ENCODE assay signal across 15 cellular contexts in genomic region chr6:89859744-89860143, GRCh38. TPM values are rescaled to one million over a fixed set of nuclear protein-coding genes. Genes with fewer than 3 reads are reported as not detected.
DNase-seq lines count a peak whose midpoint lies in the region; ATAC-seq and TF ChIP-seq lines count a peak whose summit lies in the region.
"Had no signal": no experiment of that assay in that cellular context is flagged by ENCODE, and none has a peak within 500 bp of the region (broad histone marks: within the 10 kb centered on the region; RNA-seq: fewer than 3 reads in every experiment).

No MANE protein-coding gene starts in this region.

- peak; percentile 71 for DNase-seq in GM12865 (ENCODE audit: low read depth)
- no peak for DNase-seq in stimulated activated naive CD4-positive, alpha-beta T cell treated with Interleukin-2 at 50 U/mL for 16 hours (lab: John Stamatoyannopoulos, UW)
- DNase-seq in DMS153 (lab: John Stamatoyannopoulos, UW) = no peak
- DNase-seq in BE2C = no peak
- DNase-seq: activated effector memory CD4-positive, alpha-beta T cell treated with Interleukin-2 at 50 U/mL for 16 hours; H7; naive B cell; NCI-H2107; sigmoid colon; uterus had no signal

- ATAC-seq in GM19043 (IDR thresholded peaks at IDR 0.05; ENCODE audit: low read depth, unreplicated experiment) = peak; percentile 48
- ATAC-seq in HG02870 (IDR thresholded peaks at IDR 0.05; ENCODE audit: unreplicated experiment) = peak; percentile 75
- ATAC-seq in HG03575 (IDR thresholded peaks at IDR 0.05; ENCODE audit: extremely low read depth, insufficient number of reproducible peaks, low FRiP score, unreplicated experiment) = peak; percentile 42
- no peak for ATAC-seq in GM18517 (IDR thresholded peaks at IDR 0.05; ENCODE audit: unreplicated experiment)
- ATAC-seq: Panc1 had no signal

- TF ChIP-seq CTCF in GM12865 (IDR thresholded peaks at IDR 0.05; ENCODE audit: insufficient read depth, low read depth, low read length, missing control alignments) (no peak), BE2C (IDR thresholded peaks at IDR 0.05; ENCODE audit: low read depth, low read length) (no peak)

- H3K4me3 ChIP-seq in GM12865 (ENCODE audit: low read depth, low read length) (no peak overlapping the region), BE2C (ENCODE audit: low read depth, low read length) (no peak overlapping the region)
- H3K4me3 ChIP-seq: sigmoid colon, uterus had no signal

- H3K36me3 ChIP-seq in BE2C = peaks cover 62% of the 10 kb centered on the region
- H3K36me3 ChIP-seq: uterus had no signal

- no peaks in the 10 kb centered on the region for H3K4me1 ChIP-seq in BE2C
- H3K4me1 ChIP-seq: sigmoid colon, uterus had no signal

- H3K27me3 ChIP-seq in BE2C = no peaks in the 10 kb centered on the region
- H3K27me3 ChIP-seq: sigmoid colon, uterus had no signal

- H3K9me3 ChIP-seq in BE2C = no peaks in the 10 kb centered on the region
- H3K9me3 ChIP-seq: sigmoid colon, uterus had no signal

RNA-seq across cellular contexts. Expression of gene CASP8AP2, which starts 30.1 kb away (rescaled TPM):
- 11.4 TPM for polyA plus RNA-seq in BE2C (2012; ENCODE audit: insufficient read depth, insufficient read length, low read depth)

RNA-seq across cellular contexts. Expression of gene GJA10, which starts 34.5 kb away (rescaled TPM):
- not detected for polyA plus RNA-seq in BE2C (2012; ENCODE audit: insufficient read depth, insufficient read length, low read depth)
- polyA plus RNA-seq: sigmoid colon had no signal

RNA-seq across cellular contexts. Expression of gene MDN1, which starts 40.1 kb away (rescaled TPM):
- 51.2 TPM for polyA plus RNA-seq in BE2C (2012; ENCODE audit: insufficient read depth, insufficient read length, low read depth)
